26 cellular contexts compared by ENCODE assay signal in the genomic region with DNA sequence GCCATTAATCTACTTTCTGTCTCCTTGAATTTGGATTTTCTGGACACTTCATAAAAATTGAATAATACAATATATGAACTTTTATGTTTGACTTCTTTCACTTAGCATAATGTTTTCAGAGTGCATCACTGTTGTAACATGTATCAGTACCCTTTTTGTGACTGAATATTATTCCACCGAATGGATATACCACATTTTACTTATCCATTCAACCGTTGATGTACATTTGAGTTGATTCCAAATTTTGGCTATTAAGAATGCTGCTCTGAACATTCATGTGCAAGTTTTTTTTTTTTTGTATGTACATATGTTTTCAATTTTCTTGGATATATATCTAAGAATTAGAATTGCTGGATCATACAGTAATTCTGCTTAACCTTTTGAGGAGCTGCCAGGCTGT.
"Had no signal": no experiment of that assay in that cellular context is flagged by ENCODE, and none has a peak within 500 bp of the region (broad histone marks: within the 10 kb centered on the region; RNA-seq: fewer than 3 reads in every experiment).

No MANE protein-coding gene starts in this region.

- H3K4me1 ChIP-seq: left ventricle myocardium inferior, testis, thyroid gland had no signal

- H3K4me2 ChIP-seq: hepatocyte had no signal

- DNase-seq: islet precursor cell; left ventricle myocardium inferior; mesendoderm; naive B cell; ovary; retina; right cardiac atrium; stimulated activated CD4-positive, alpha-beta T cell treated with anti-CD3 and anti-CD28 coated beads, Interleukin-12 subunit alpha, Interleukin-12 subunit beta, amount 100 ng/mL, for 4 hours; stimulated activated CD4-positive, alpha-beta T cell treated with anti-CD3 and anti-CD28 coated beads, Interleukin-15, amount 100 ng/mL, for 24 hours; stimulated activated CD4-positive, alpha-beta T cell treated with anti-CD3 and anti-CD28 coated beads, Interleukin-2, amount 100 ng/mL, for 24 hours; stimulated activated CD4-positive, alpha-beta T cell treated with anti-CD3 and anti-CD28 coated beads, Interleukin-4, amount 100 ng/mL, for 1 hour; stimulated activated naive B cell treated with anti-CD40 and anti-IgM and Interleukin-4, amounts not matched to agents 10 μg/mL and 1 μg/mL and 100 μg/mL, for 72 hours; stimulated activated naive CD8-positive, alpha-beta T cell treated with anti-CD3 and anti-CD28 coated beads, Interleukin-15, Interleukin-2, amounts not matched to agents 100 U/mL and 50 U/mL, for 24 hours; stomach; testis; thyroid gland; trophoblast cell; upper lobe of right lung had no signal

- H3K27ac Mint-ChIP-seq: mesothelial cell of epicardium; natural killer cell treated with Interleukin-12 subunit alpha and Interleukin-12 subunit beta and Interleukin-15 and Interleukin-18, amount 100 ng/mL, for 72 hours; progenitor cell of endocrine pancreas; stimulated activated naive B cell treated with anti-CD40 and anti-IgM and Interleukin-4, amounts not matched to agents 10 μg/mL and 1 μg/mL and 100 μg/mL, for 72 hours had no signal

- H3K9me3 Mint-ChIP-seq: natural killer cell treated with Interleukin-12 subunit alpha and Interleukin-12 subunit beta and Interleukin-15 and Interleukin-18, amount 100 ng/mL, for 72 hours had no signal

- FAIRE-seq: urothelium cell line had no signal

- H3K27ac ChIP-seq: hepatocyte, left ventricle myocardium inferior, ovary, skin epidermis, stomach, testis, thyroid gland, upper lobe of right lung had no signal

- H3K4me3 ChIP-seq: hepatocyte, left ventricle myocardium inferior, lung, ovary, skin epidermis, stomach, testis, thyroid gland, upper lobe of right lung had no signal

- H3K79me2 ChIP-seq: hepatocyte had no signal

- H2AFZ ChIP-seq: hepatocyte had no signal

- ATAC-seq: natural killer cell treated with Interleukin-12 subunit alpha and Interleukin-12 subunit beta and Interleukin-15 and Interleukin-18, amount 100 ng/mL, for 72 hours; right cardiac atrium; sciatic nerve; stimulated activated naive B cell treated with anti-CD40 and anti-IgM and Interleukin-4, amounts not matched to agents 10 μg/mL and 1 μg/mL and 100 μg/mL, for 72 hours; stimulated activated naive CD8-positive, alpha-beta T cell treated with anti-CD3 and anti-CD28 coated beads, Interleukin-15, Interleukin-2, amounts not matched to agents 100 U/mL and 50 U/mL, for 24 hours; upper lobe of right lung had no signal

- H3K4me3 Mint-ChIP-seq: mesothelial cell of epicardium; naive B cell; natural killer cell treated with Interleukin-12 subunit alpha and Interleukin-12 subunit beta and Interleukin-15 and Interleukin-18, amount 100 ng/mL, for 72 hours; stimulated activated naive B cell treated with anti-CD40 and anti-IgM and Interleukin-4, amounts not matched to agents 10 μg/mL and 1 μg/mL and 100 μg/mL, for 72 hours had no signal

- H3K4me1 Mint-ChIP-seq: mesothelial cell of epicardium; naive B cell; stimulated activated naive B cell treated with anti-CD40 and anti-IgM and Interleukin-4, amounts not matched to agents 10 μg/mL and 1 μg/mL and 100 μg/mL, for 72 hours had no signal

- H3K9me3 ChIP-seq: ovary, stomach, testis, thyroid gland, upper lobe of right lung had no signal

- H3K27me3 ChIP-seq: hepatocyte, ovary, stomach, testis, thyroid gland, upper lobe of right lung had no signal

- H3K36me3 ChIP-seq: ovary had no signal

- H3K27me3 Mint-ChIP-seq: naive B cell; natural killer cell treated with Interleukin-12 subunit alpha and Interleukin-12 subunit beta and Interleukin-15 and Interleukin-18, amount 100 ng/mL, for 72 hours; progenitor cell of endocrine pancreas; stimulated activated naive B cell treated with anti-CD40 and anti-IgM and Interleukin-4, amounts not matched to agents 10 μg/mL and 1 μg/mL and 100 μg/mL, for 72 hours had no signal
